ENCODE assay signal across 1 cellular context in the genomic region with DNA sequence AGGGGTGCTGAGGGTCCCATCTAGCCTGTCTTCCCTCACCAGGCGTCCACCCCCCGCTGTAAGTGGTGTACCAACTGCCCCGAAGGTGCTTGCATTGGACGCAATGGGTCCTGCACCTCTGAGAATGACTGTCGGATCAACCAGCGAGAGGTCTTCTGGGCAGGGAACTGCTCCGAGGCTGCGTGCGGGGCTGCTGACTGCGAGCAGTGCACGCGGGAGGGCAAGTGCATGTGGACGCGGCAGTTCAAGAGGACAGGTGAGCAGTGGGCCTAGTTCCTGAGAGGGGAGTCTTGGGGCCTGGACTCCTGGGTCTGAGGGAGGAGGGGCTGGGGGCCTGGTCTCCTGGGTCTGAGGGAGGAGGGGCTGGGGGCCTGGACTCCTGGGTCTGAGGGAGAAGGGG.
TF ChIP-seq lines count a peak whose summit lies in the region.

No MANE protein-coding gene starts in this region.

TF ChIP-seq in IMR-90, 13 proteins besides CTCF, POLR2A, EP300 and RAD21:
- no peak for TF ChIP-seq CHD1 (IDR thresholded peaks at IDR 0.05; ENCODE audit: low read depth, low read length)
